In genomic region chr7:21550076-21550475, GRCh38 we compare ENCODE assay signal across 16 cellular contexts. TPM values are rescaled to one million over a fixed set of nuclear protein-coding genes. Genes with fewer than 3 reads are reported as not detected.
DNase-seq lines count a peak whose midpoint lies in the region; ATAC-seq and TF ChIP-seq lines count a peak whose summit lies in the region.
"Had no signal": no experiment of that assay in that cellular context is flagged by ENCODE, and none has a peak within 500 bp of the region (broad histone marks: within the 10 kb centered on the region; RNA-seq: fewer than 3 reads in every experiment).

No MANE protein-coding gene starts in this region.

- CTCF ChIA-PET in Caco-2 (lab: Charles Lee) = no interaction called here

- no peak overlapping the region for H3K9ac ChIP-seq in parathyroid adenoma
- H3K9ac ChIP-seq: BLaER1 treated with 17β-estradiol and CSF1 and Interleukin-3, amounts not matched to agents 10 nM and 100 nM; GM23248 had no signal

- 68% methylated on average over 3 of the region's 3 CpGs for WGBS in suprapubic skin

- no peak for TF ChIP-seq POLR2A in suprapubic skin (IDR thresholded peaks at IDR 0.05)

- BruUV-seq in Caco-2 (replicated peaks; lab: Mats Ljungman, UMichigan) = no TSS peak

- H3K27ac ChIP-seq in RWPE2 (ENCODE audit: poor library complexity, severe bottlenecking) = peak overlapping the region; percentile 45
- peak overlapping the region; percentile 86 for H3K27ac ChIP-seq in parathyroid adenoma
- no peak overlapping the region for H3K27ac ChIP-seq in suprapubic skin
- H3K27ac ChIP-seq: BLaER1 treated with 17β-estradiol and CSF1 and Interleukin-3, amounts not matched to agents 10 nM and 100 nM; GM23248 had no signal

- DNase-seq in Caco-2 = no peak
- peak; percentile 8 for DNase-seq in HT-29 (ENCODE audit: low spot score)
- DNase-seq in RWPE2 (ENCODE audit: low spot score) = no peak
- DNase-seq in C1 segment of cervical spinal cord (lab: John Stamatoyannopoulos, UW) = no peak
- no peak for DNase-seq in suprapubic skin (ENCODE audit: low spot score in 2 of 2)
- DNase-seq: ACHN; CD4-positive, alpha-beta T cell; DMS79; GM23248; KG1 had no signal

- intact Hi-C loops in Caco-2 (cut with micrococcal nuclease; ENCODE audit: unreplicated experiment) = loop anchor here (2.0 to 5.0 kb wide), 2 partner anchors 67 to 217 kb away; no protein-coding TSS in a partner anchor

- H3K4me2 ChIP-seq in parathyroid adenoma (ENCODE audit: low read length) = peak overlapping the region; percentile 98
- H3K4me2 ChIP-seq: BLaER1 treated with 17β-estradiol and CSF1 and Interleukin-3, amounts not matched to agents 10 nM and 100 nM had no signal

- H3K27me3 ChIP-seq in Caco-2 (replicated peaks; ENCODE audit: control insufficient read depth, insufficient read depth, low read length) (no peaks in the 10 kb centered on the region), RWPE2 (ENCODE audit: insufficient read depth, poor library complexity, severe bottlenecking) (no peaks in the 10 kb centered on the region), parathyroid adenoma (ENCODE audit: control insufficient read depth, insufficient read depth, low read length) (no peaks in the 10 kb centered on the region), suprapubic skin (peaks cover 4% of the 10 kb centered on the region)
- H3K27me3 ChIP-seq: BLaER1 treated with 17β-estradiol and CSF1 and Interleukin-3, amounts not matched to agents 10 nM and 100 nM had no signal

- peak overlapping the region; percentile 77 for H3K27ac Mint-ChIP-seq in Caco-2 (ENCODE audit: unreplicated experiment)
- H3K27ac Mint-ChIP-seq: CD4-positive, alpha-beta T cell; IgD-negative memory B cell had no signal

- H3K9me3 ChIP-seq in Caco-2 = no peaks in the 10 kb centered on the region
- no peaks in the 10 kb centered on the region for H3K9me3 ChIP-seq in RWPE2 (ENCODE audit: severe bottlenecking)
- H3K9me3 ChIP-seq in parathyroid adenoma (ENCODE audit: control insufficient read depth, low read length) = no peaks in the 10 kb centered on the region
- H3K9me3 ChIP-seq in suprapubic skin = no peaks in the 10 kb centered on the region
- H3K9me3 ChIP-seq: BLaER1 treated with 17β-estradiol and CSF1 and Interleukin-3, amounts not matched to agents 10 nM and 100 nM had no signal

- no peak for TF ChIP-seq EP300 in suprapubic skin (IDR thresholded peaks at IDR 0.05)

- H3K36me3 ChIP-seq in Caco-2 (ENCODE audit: control insufficient read depth, insufficient read depth, low read length) = no peaks in the 10 kb centered on the region
- H3K36me3 ChIP-seq in RWPE2 (ENCODE audit: low read depth) = no peaks in the 10 kb centered on the region; the same call in 1 of the 2 replicates
- H3K36me3 ChIP-seq in parathyroid adenoma (ENCODE audit: control insufficient read depth, insufficient read depth, low read length) = peaks cover 8% of the 10 kb centered on the region
- no peaks in the 10 kb centered on the region for H3K36me3 ChIP-seq in suprapubic skin
- H3K36me3 ChIP-seq: BLaER1 treated with 17β-estradiol and CSF1 and Interleukin-3, amounts not matched to agents 10 nM and 100 nM had no signal

- no peak overlapping the region for H2AFZ ChIP-seq in parathyroid adenoma
- H2AFZ ChIP-seq: GM23248 had no signal

- H3K9me3 Mint-ChIP-seq in Caco-2 (ENCODE audit: unreplicated experiment) = peaks cover 12% of the 10 kb centered on the region
- H3K9me3 Mint-ChIP-seq: CD4-positive, alpha-beta T cell; IgD-negative memory B cell had no signal

- peaks cover 13% of the 10 kb centered on the region for H3K4me1 Mint-ChIP-seq in Caco-2 (ENCODE audit: low read depth, unreplicated experiment)

- H3K36me3 Mint-ChIP-seq in Caco-2 (ENCODE audit: insufficient read depth, unreplicated experiment) = peaks cover 4% of the 10 kb centered on the region
- H3K36me3 Mint-ChIP-seq: IgD-negative memory B cell had no signal

- H3K79me2 ChIP-seq in parathyroid adenoma = peaks cover 45% of the 10 kb centered on the region

- ATAC-seq in RWPE2 (ENCODE audit: low read depth) = no peak; the same call in 2 of the 3 replicates
- no peak for ATAC-seq in GM21390 (IDR thresholded peaks at IDR 0.05; ENCODE audit: unreplicated experiment)
- ATAC-seq: GM12878, HCT116 had no signal

- peaks cover 22% of the 10 kb centered on the region for H3K4me1 ChIP-seq in Caco-2
- peaks cover 20% of the 10 kb centered on the region for H3K4me1 ChIP-seq in RWPE2 (ENCODE audit: insufficient read depth, poor library complexity, severe bottlenecking)
- H3K4me1 ChIP-seq in parathyroid adenoma = peaks cover 52% of the 10 kb centered on the region
- H3K4me1 ChIP-seq in suprapubic skin = no peaks in the 10 kb centered on the region

- H3K4me3 ChIP-seq in Caco-2 (ENCODE audit: low read depth, low read length) (no peak overlapping the region), RWPE2 (ENCODE audit: severe bottlenecking) (no peak overlapping the region), parathyroid adenoma (ENCODE audit: low read depth, low read length) (peak overlapping the region; percentile 6), suprapubic skin (no peak overlapping the region)
- H3K4me3 ChIP-seq: BLaER1 treated with 17β-estradiol and CSF1 and Interleukin-3, amounts not matched to agents 10 nM and 100 nM; GM12878; GM23248 had no signal

- H3K4me3 Mint-ChIP-seq in Caco-2 (ENCODE audit: unreplicated experiment) = no peak overlapping the region
- H3K4me3 Mint-ChIP-seq: CD4-positive, alpha-beta T cell; IgD-negative memory B cell had no signal

- no peaks in the 10 kb centered on the region for H3K27me3 Mint-ChIP-seq in Caco-2 (ENCODE audit: insufficient read depth, unreplicated experiment)

- TF ChIP-seq CTCF in Caco-2 (IDR thresholded peaks at IDR 0.05; ENCODE audit: insufficient read depth in 1 of 2, low read depth in 1 of 2, low read length in 1 of 2, severe bottlenecking in 1 of 2, unreplicated experiment in 1 of 2) (no peak), RWPE2 (IDR thresholded peaks at IDR 0.05; ENCODE audit: poor library complexity, severe bottlenecking) (no peak), parathyroid adenoma (IDR thresholded peaks at IDR 0.05) (no peak), suprapubic skin (IDR thresholded peaks at IDR 0.05) (no peak)

- POLR2A ChIA-PET in Caco-2 (lab: Charles Lee) = no interaction called here

RNA-seq across cellular contexts. Expression of gene DNAH11, which starts 7.2 kb away (rescaled TPM):
- total RNA-seq in Caco-2 (2022) (1.3 and 2.0 TPM in 2 replicates), suprapubic skin (10 to 100 TPM in 1 of 4 donors, 1 to 10 TPM in 2, under 1 TPM in 1; 0.57 to 48.3 (median 1.8) TPM)
- total RNA-seq in HT-29 (2014; rRNA removed; shearing (Covaris generic)) = not detected in 2 replicates
